8 cellular contexts compared by ENCODE assay signal in the genomic region with DNA sequence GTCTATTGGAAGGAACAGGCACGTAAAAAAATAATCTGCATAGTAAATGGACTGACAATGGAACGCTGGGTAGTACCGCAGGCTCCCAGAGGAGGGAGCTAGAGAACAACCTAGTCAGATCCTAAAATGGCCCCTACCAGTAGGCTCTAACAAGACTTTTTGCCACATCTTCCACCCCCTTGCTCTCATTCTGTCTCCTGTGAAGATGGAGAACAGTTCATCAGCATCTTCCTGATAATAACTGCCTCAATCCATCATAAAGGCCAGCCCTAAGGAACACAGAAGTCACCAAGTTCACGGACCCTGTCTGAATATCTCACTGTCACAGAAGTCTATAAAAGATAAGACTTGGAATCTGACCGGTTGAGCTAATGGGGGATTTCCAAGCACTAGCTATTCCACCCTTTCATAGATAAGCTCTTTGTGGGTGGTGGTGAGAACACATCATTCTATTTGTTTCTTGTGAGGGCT.
DNase-seq lines count a peak whose midpoint lies in the region; ATAC-seq, FAIRE-seq and TF ChIP-seq lines count a peak whose summit lies in the region.

No MANE protein-coding gene starts in this region.

- H3K9me3 Mint-ChIP-seq in CD4-positive, alpha-beta memory T cell = no peaks in the 10 kb centered on the region

- peaks cover 0 to 9% (median 4%) of the 10 kb centered on the region in 4 donors for H3K4me1 Mint-ChIP-seq in CD4-positive, alpha-beta memory T cell

- CTCF ChIA-PET in CD4-positive, alpha-beta memory T cell (lab: Charles Lee; ENCODE audit: partially characterized antibody) = interaction anchor here (0.6 to 3.9 kb wide), 11 partner anchors 9 to 265 kb away, joined by 3 to 32 read pairs (median 3); no protein-coding TSS in a partner anchor

- WGBS in thyroid gland, 2 donors = 31 to 37% methylated on average over 5 of the region's 5 CpGs

- no peak overlapping the region for H3K4me3 Mint-ChIP-seq in CD4-positive, alpha-beta memory T cell

- H3K27ac ChIP-seq in CD4-positive, alpha-beta memory T cell (ENCODE audit: low read depth, low read length) = no peak overlapping the region
- no peak overlapping the region for H3K27ac ChIP-seq in thyroid gland

- H3K4me1 ChIP-seq in CD4-positive, alpha-beta memory T cell (ENCODE audit: insufficient read depth, low read length) = peaks cover 11% of the 10 kb centered on the region
- peaks cover 10 to 19% of the 10 kb centered on the region in 2 donors for H3K4me1 ChIP-seq in thyroid gland

- POLR2A ChIA-PET in CD4-positive, alpha-beta memory T cell (lab: Charles Lee; ENCODE audit: partially characterized antibody) = no interaction called here

- peak; percentile 78 for ATAC-seq in GM19351 (IDR thresholded peaks at IDR 0.05; ENCODE audit: unreplicated experiment)

- peaks cover 23 to 40% of the 10 kb centered on the region in 2 donors for H3K27me3 Mint-ChIP-seq in CD4-positive, alpha-beta memory T cell

- intact Hi-C loops in CD4-positive, alpha-beta memory T cell (cut with micrococcal nuclease) = loop anchor here (1.0 to 2.0 kb wide), 3 partner anchors 131 to 267 kb away; no protein-coding TSS in a partner anchor
- intact Hi-C loops in thyroid gland (cut with DNase I) = loop anchor here (5.0 kb wide), 1 partner anchor 128 kb away; no protein-coding TSS in a partner anchor

- FAIRE-seq in HTR-8/SVneo (lab: Jason Lieb, UNC) = peak; percentile 67

- H3K36me3 ChIP-seq in CD4-positive, alpha-beta memory T cell (ENCODE audit: insufficient read depth, low read length) = no peaks in the 10 kb centered on the region
- no peaks in the 10 kb centered on the region for H3K36me3 ChIP-seq in thyroid gland

- peak; percentile 51 to 62 (median 59) for DNase-seq in CD4-positive, alpha-beta memory T cell
- DNase-seq in HTR-8/SVneo (ENCODE audit: insufficient read length, low spot score) (peak; percentile 72), OCI-M1 (lab: John Stamatoyannopoulos, UW) (peak; percentile 96), activated T-cell treated with anti-CD3 and anti-CD28 coated beads for 24 hours (ENCODE audit: low read depth) (peak; percentile 53), fibroblast of peridontal ligament (ENCODE audit: extremely low read depth) (peak; percentile 63), occipital lobe (lab: John Stamatoyannopoulos, UW) (peak; percentile 14), thyroid gland (peak; percentile 85 to 88)

- peaks cover 9% of the 10 kb centered on the region for H3K27me3 ChIP-seq in CD4-positive, alpha-beta memory T cell (ENCODE audit: insufficient read depth, low read length)
- H3K27me3 ChIP-seq in thyroid gland = no peaks in the 10 kb centered on the region

- TF ChIP-seq CTCF in thyroid gland (IDR thresholded peaks at IDR 0.05) = peak; percentile 62 to 93 (median 90)

- TF ChIP-seq POLR2A in thyroid gland (IDR thresholded peaks at IDR 0.05) = no peak

- no peak overlapping the region for H3K27ac Mint-ChIP-seq in CD4-positive, alpha-beta memory T cell

- no peaks in the 10 kb centered on the region for H3K36me3 Mint-ChIP-seq in CD4-positive, alpha-beta memory T cell

- no peak overlapping the region for H3K4me3 ChIP-seq in CD4-positive, alpha-beta memory T cell (ENCODE audit: low read length in 2 of 2)
- H3K4me3 ChIP-seq in thyroid gland (replicated peaks in 1 of 3) = no peak overlapping the region

- H3K9me3 ChIP-seq in CD4-positive, alpha-beta memory T cell (ENCODE audit: control insufficient read depth in 1 of 2, low read length in 2 of 2) = no peaks in the 10 kb centered on the region
- H3K9me3 ChIP-seq in thyroid gland = no peaks in the 10 kb centered on the region

Comparison
In these comparisons a context has a peak if more than half of its experiments do, and no peak if none do; other contexts are left out.
1. DNase-seq: peak in every context shown above with its lines; median percentile 96 in OCI-M1; 86 in thyroid gland; 72 in HTR-8/SVneo; 63 in fibroblast of peridontal ligament; 59 in CD4-positive, alpha-beta memory T cell; 53 in activated T-cell treated with anti-CD3 and anti-CD28 coated beads for 24 hours; 14 in occipital lobe.